ENCODE assay signal across 31 cellular contexts in genomic region chr11:94700631-94701030, GRCh38.
"Had no signal": no experiment of that assay in that cellular context is flagged by ENCODE, and none has a peak within 500 bp of the region (broad histone marks: within the 10 kb centered on the region; RNA-seq: fewer than 3 reads in every experiment).

No MANE protein-coding gene starts in this region.

- H3K36me3 ChIP-seq: breast epithelium, MG63, SJSA1 had no signal

- H3K9me3 ChIP-seq: breast epithelium, MG63, SJSA1 had no signal

- H3K4me1 ChIP-seq: breast epithelium, SJSA1 had no signal

- H3K27me3 ChIP-seq: breast epithelium, MG63, SJSA1 had no signal

- ATAC-seq: activated CD8-positive, alpha-beta memory T cell treated with anti-CD3 and anti-CD28 coated beads, Interleukin-2, amount 10 ng/mL, durations not matched to agents 7 days and 5 days; activated naive CD4-positive, alpha-beta T cell treated with anti-CD3 and anti-CD28 coated beads, Interleukin-2, amount 50 U/mL, for 72 hours; activated T-cell treated with anti-CD3 and anti-CD28 coated beads, Interleukin-2, amount 50 U/mL, for 4 hours; PC-3; T-cell had no signal

- H3K4me3 ChIP-seq: breast epithelium, MG63, SJSA1 had no signal

- H3K27ac ChIP-seq: breast epithelium, SJSA1 had no signal

- FAIRE-seq: RCC 7860, TTC549 had no signal

- DNase-seq: activated B cell treated with CpG ODN at 0.5 μM for 24 hours; activated CD4-positive, alpha-beta T cell treated with anti-CD3 and anti-CD28 coated beads for 1 hour; activated CD4-positive, alpha-beta T cell treated with anti-CD3 and anti-CD28 coated beads, Interleukin-2, amount 10 ng/mL, durations not matched to agents 24 days and 14 days; activated CD4-positive, alpha-beta T cell treated with anti-CD3 and anti-CD28 coated beads, Interleukin-2, amount 50 U/mL, for 48 hours; activated CD8-positive, alpha-beta memory T cell treated with anti-CD3 and anti-CD28 coated beads, Interleukin-2, amount 10 ng/mL, durations not matched to agents 7 days and 5 days; activated effector memory CD4-positive, alpha-beta T cell treated with anti-CD3 and anti-CD28 coated beads, Interleukin-2, amount 50 U/mL, for 16 hours; activated naive CD4-positive, alpha-beta T cell treated with Interleukin-2 at 50 U/mL for 16 hours; activated T-cell treated with anti-CD3 and anti-CD28 coated beads, Interleukin-2, amount 50 U/mL, for 4 hours; caudate nucleus; MG63; MV-4-11; NCI-H1092 treated with DMSO at 0.1 percent for 48 hours; NCI-H1417 treated with DMSO at 0.1 percent for 48 hours; NCI-H1694; NCI-H2029; NCI-H2107; NCI-H2171 treated with DMSO at 0.1 percent for 48 hours; NCI-H345; NCI-H510A; NCI-H526 treated with DMSO at 0.1 percent for 48 hours; NK-92 treated with Interleukin-12 subunit alpha and Interleukin-12 subunit beta, amount 100 ng/mL, for 24 hours; PC-3; SHP77; T-cell; T-helper 2 cell; T1000 had no signal
